17 cellular contexts compared by ENCODE assay signal in the genomic region with DNA sequence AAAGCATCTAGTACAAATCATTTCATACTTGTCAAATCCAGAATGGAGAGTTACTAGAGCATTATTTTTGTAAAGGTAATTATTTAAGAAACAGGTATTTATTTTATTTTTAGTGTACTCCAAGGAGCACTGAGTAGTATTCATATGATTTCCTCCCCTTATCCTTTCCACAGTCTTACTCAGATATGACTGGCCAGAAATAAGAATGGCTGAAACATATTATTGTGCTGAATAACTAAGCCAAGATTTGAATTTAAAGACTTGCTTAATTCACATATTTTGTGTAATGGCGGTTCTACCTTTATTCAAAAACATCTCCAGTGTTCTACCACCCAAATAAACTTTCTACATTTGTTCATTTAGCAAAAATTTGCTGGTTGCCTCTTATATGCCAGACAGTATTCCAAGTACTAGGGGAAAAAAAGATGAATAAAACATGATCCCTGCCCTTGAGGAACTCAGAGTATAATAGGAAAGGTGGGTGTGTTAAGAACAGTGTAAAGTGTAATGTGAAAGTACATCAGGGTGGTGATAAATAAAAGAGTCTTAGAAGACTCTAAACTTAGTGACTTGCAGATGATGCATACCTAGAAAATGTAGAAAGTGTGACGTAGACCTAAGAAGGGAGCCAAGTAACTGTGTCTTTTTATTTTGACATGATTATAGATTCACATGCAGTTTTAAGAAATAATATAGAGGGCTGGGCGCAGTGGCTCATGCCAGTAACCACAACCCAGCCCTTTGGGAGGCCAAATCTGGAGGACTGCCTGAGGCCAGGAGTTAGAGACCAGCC.
DNase-seq lines count a peak whose midpoint lies in the region; ATAC-seq and TF ChIP-seq lines count a peak whose summit lies in the region.
"Had no signal": no experiment of that assay in that cellular context is flagged by ENCODE, and none has a peak within 500 bp of the region (broad histone marks: within the 10 kb centered on the region; RNA-seq: fewer than 3 reads in every experiment).

No MANE protein-coding gene starts in this region.

- H3K18ac ChIP-seq in mesenchymal stem cell (ENCODE audit: low read depth in 1 of 2, low read length in 2 of 2): no peak overlapping the region

- no peak overlapping the region for H2AK5ac ChIP-seq in mesenchymal stem cell (ENCODE audit: low read length, severe bottlenecking)

- peak; percentile 28 for DNase-seq in AG20443 (ENCODE audit: low spot score)
- DNase-seq in NCI-H226: peak; percentile 69
- peak; percentile 60 for DNase-seq in mammary epithelial cell
- DNase-seq in mesenchymal stem cell: no peak
- DNase-seq in thyroid gland: no peak
- no peak for DNase-seq in right cardiac atrium
- no peak for DNase-seq in NCI-H82 treated with DMSO at 0.1 percent for 48 hours (lab: John Stamatoyannopoulos, UW; ENCODE audit: unreplicated experiment)
- DNase-seq in LoVo (ENCODE audit: low spot score): no peak
- DNase-seq: activated CD4-positive, alpha-beta memory T cell treated with anti-CD3 and anti-CD28 coated beads, Interleukin-2, amount 10 ng/mL, durations not matched to agents 7 days and 5 days; activated naive CD8-positive, alpha-beta T cell treated with anti-CD3 and anti-CD28 coated beads, Interleukin-2, amount 50 U/mL, for 24 hours; activated T-cell treated with anti-CD3 and anti-CD28 coated beads, Interleukin-2, amount 50 U/mL, for 48 hours; naive thymus-derived CD8-positive, alpha-beta T cell; NCI-H187; NCI-H446 treated with DMSO at 0.1 percent for 48 hours; psoas muscle; stomach had no signal

- H3K27ac ChIP-seq in mammary epithelial cell (ENCODE audit: insufficient read depth, low read depth, low read length) (peak overlapping the region; percentile 25), mesenchymal stem cell (ENCODE audit: low read length, poor library complexity, severe bottlenecking) (no peak overlapping the region), thyroid gland (no peak overlapping the region), right cardiac atrium (ENCODE audit: low read length) (no peak overlapping the region)
- H3K27ac ChIP-seq: psoas muscle, SJSA1, stomach had no signal

- H3K36me3 ChIP-seq in mammary epithelial cell (ENCODE audit: insufficient read depth, low read length) (no peaks in the 10 kb centered on the region), mesenchymal stem cell (ENCODE audit: control insufficient read depth in 1 of 2, insufficient read depth in 2 of 2, low read depth in 1 of 2, low read length in 2 of 2) (peaks cover 0 to 20% of the 10 kb centered on the region in 2 experiments), thyroid gland (no peaks in the 10 kb centered on the region)
- H3K36me3 ChIP-seq: SJSA1 had no signal

- no peak for ATAC-seq in right cardiac atrium
- ATAC-seq: activated naive CD8-positive, alpha-beta T cell treated with anti-CD3 and anti-CD28 coated beads, Interleukin-2, amount 50 U/mL, for 24 hours; naive thymus-derived CD8-positive, alpha-beta T cell; psoas muscle had no signal

- TF ChIP-seq CTCF in mammary epithelial cell (conservative IDR thresholded peaks at IDR 0.05 in 1 of 2, IDR thresholded peaks at IDR 0.05 in 1 of 2; ENCODE audit: extremely low read depth in 1 of 2, insufficient read depth in 1 of 2, low read depth in 1 of 2, low read length in 2 of 2) (no peak), thyroid gland (IDR thresholded peaks at IDR 0.05) (no peak)

- H3K4ac ChIP-seq in mesenchymal stem cell (ENCODE audit: low read depth in 1 of 2, low read length in 2 of 2): no peak overlapping the region

- H3K79me2 ChIP-seq in mammary epithelial cell (ENCODE audit: insufficient read depth, low read length): no peaks in the 10 kb centered on the region

- TF ChIP-seq POLR2A in thyroid gland (IDR thresholded peaks at IDR 0.05): no peak

- H3K23ac ChIP-seq in mesenchymal stem cell (ENCODE audit: low read length in 2 of 2): no peak overlapping the region

- no peak overlapping the region for H3K9ac ChIP-seq in mammary epithelial cell (ENCODE audit: insufficient read depth, low read length)
- peak overlapping the region; percentile 67 for H3K9ac ChIP-seq in mesenchymal stem cell (ENCODE audit: low read length)

- no peak overlapping the region for H2BK12ac ChIP-seq in mesenchymal stem cell (ENCODE audit: low read length in 2 of 2)

- no peak overlapping the region for H4K8ac ChIP-seq in mesenchymal stem cell (ENCODE audit: low read length)

- H3K4me1 ChIP-seq in mammary epithelial cell (ENCODE audit: insufficient read depth, low read length) (no peaks in the 10 kb centered on the region), mesenchymal stem cell (ENCODE audit: control insufficient read depth, insufficient read depth, low read depth, low read length) (peaks cover 2% of the 10 kb centered on the region), thyroid gland (no peaks in the 10 kb centered on the region), right cardiac atrium (ENCODE audit: control insufficient read depth, insufficient read depth, low read length) (no peaks in the 10 kb centered on the region)
- H3K4me1 ChIP-seq: psoas muscle, SJSA1, stomach had no signal

- peaks cover 2% of the 10 kb centered on the region for H3K79me1 ChIP-seq in mesenchymal stem cell (replicated peaks; ENCODE audit: low read length, poor library complexity, severe bottlenecking)

- H3K4me3 ChIP-seq in mammary epithelial cell (replicated peaks in 1 of 3; ENCODE audit: insufficient read depth in 1 of 3, low read depth in 2 of 3, low read length in 3 of 3) (no peak overlapping the region), mesenchymal stem cell (ENCODE audit: insufficient read depth in 1 of 2, low read depth in 1 of 2, low read length in 2 of 2) (no peak overlapping the region), thyroid gland (replicated peaks in 1 of 3) (no peak overlapping the region), right cardiac atrium (ENCODE audit: low read length) (no peak overlapping the region)
- H3K4me3 ChIP-seq: psoas muscle, SJSA1, stomach had no signal

- BruUV-seq in mammary epithelial cell (replicated peaks; lab: Mats Ljungman, UMichigan): no TSS peak

- in situ Hi-C loops in mammary epithelial cell (cut with MboI; ENCODE audit: low sequenced_read_pairs in 2 of 2): no loop called here

- no peak overlapping the region for H2BK15ac ChIP-seq in mesenchymal stem cell (ENCODE audit: low read depth, poor library complexity, severe bottlenecking)

- intact Hi-C loops in mammary epithelial cell (cut with micrococcal nuclease) (no loop called here), thyroid gland (cut with DNase I) (no loop called here), right cardiac atrium (cut with DNase I) (no loop called here)

- H3K4me2 ChIP-seq in mammary epithelial cell (ENCODE audit: insufficient read depth, low read depth, low read length) (no peak overlapping the region), mesenchymal stem cell (ENCODE audit: low read length, poor library complexity, severe bottlenecking) (no peak overlapping the region)

- 93% methylated on average over 3 of the region's 3 CpGs for WGBS in mammary epithelial cell (ENCODE audit: low coverage, missing lambda C conversion rate)
- WGBS in mesenchymal stem cell: 94% methylated on average over 3 of the region's 3 CpGs
- 97 to 98% methylated on average over 3 of the region's 3 CpGs for WGBS in thyroid gland, 2 donors
- 97% methylated on average over 3 of the region's 3 CpGs for WGBS in right cardiac atrium

- H2BK5ac ChIP-seq in mesenchymal stem cell (ENCODE audit: low read depth, low read length, poor library complexity, severe bottlenecking): no peak overlapping the region

- dilution Hi-C loops in mammary epithelial cell (cut with HindIII; ENCODE audit: low sequenced_read_pairs): no loop called here

- H2AFZ ChIP-seq in mammary epithelial cell (ENCODE audit: low read depth, low read length) (no peak overlapping the region), mesenchymal stem cell (ENCODE audit: low read depth, low read length) (no peak overlapping the region)

- no peak overlapping the region for H3K14ac ChIP-seq in mesenchymal stem cell (ENCODE audit: low read length in 2 of 2)

- no peak overlapping the region for H2BK120ac ChIP-seq in mesenchymal stem cell (ENCODE audit: low read depth, low read length)

- H3K9me3 ChIP-seq in mammary epithelial cell (replicated peaks; ENCODE audit: insufficient read depth, low read length): no peaks in the 10 kb centered on the region
- no peaks in the 10 kb centered on the region for H3K9me3 ChIP-seq in mesenchymal stem cell (ENCODE audit: control insufficient read depth, low read length)
- no peaks in the 10 kb centered on the region for H3K9me3 ChIP-seq in thyroid gland
- no peaks in the 10 kb centered on the region for H3K9me3 ChIP-seq in right cardiac atrium (ENCODE audit: control insufficient read depth, low read length)
- H3K9me3 ChIP-seq: psoas muscle, SJSA1, stomach had no signal

- CTCF ChIA-PET in mammary epithelial cell (lab: Charles Lee; ENCODE audit: low non-redundant PET): no interaction called here

- H4K91ac ChIP-seq in mesenchymal stem cell (ENCODE audit: low read length): no peak overlapping the region

- H3K27me3 ChIP-seq in mammary epithelial cell (ENCODE audit: insufficient read depth, low read length) (no peaks in the 10 kb centered on the region), mesenchymal stem cell (ENCODE audit: control insufficient read depth in 1 of 2, insufficient read depth in 1 of 2, low read length in 2 of 2) (no peaks in the 10 kb centered on the region), thyroid gland (no peaks in the 10 kb centered on the region), right cardiac atrium (ENCODE audit: control insufficient read depth, insufficient read depth) (no peaks in the 10 kb centered on the region)
- H3K27me3 ChIP-seq: SJSA1, stomach had no signal

- H4K20me1 ChIP-seq in mammary epithelial cell (ENCODE audit: insufficient read depth, low read length): no peaks in the 10 kb centered on the region

Comparison
In these comparisons a context has a peak if more than half of its experiments do, and no peak if none do; other contexts are left out.
1. DNase-seq: peak in AG20443 (single experiment), NCI-H226 (single experiment) and mammary epithelial cell (single experiment); none in mesenchymal stem cell (single experiment), thyroid gland (0 of 2), right cardiac atrium (0 of 3), NCI-H82 treated with DMSO at 0.1 percent for 48 hours (single experiment) and LoVo (single experiment).